ENCODE assay signal across 8 cellular contexts in the genomic region with DNA sequence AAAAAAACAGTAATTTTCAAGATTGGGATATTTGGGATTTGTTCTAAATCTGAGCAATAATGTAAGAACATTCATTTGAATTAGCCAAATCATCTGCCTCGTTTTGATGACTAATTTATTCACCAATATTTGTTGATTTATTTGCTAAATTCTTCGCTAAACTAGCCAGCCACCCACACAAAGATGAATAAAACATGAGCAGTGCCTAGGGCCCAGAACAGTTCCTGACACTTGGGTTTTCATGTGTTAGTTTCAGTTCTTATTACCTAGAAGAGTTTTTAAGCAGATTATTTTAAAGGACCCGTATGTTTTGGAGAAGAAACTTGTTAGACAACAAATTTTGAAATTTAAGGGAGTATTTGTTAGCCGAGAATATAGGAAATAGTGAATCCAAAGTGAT. TPM values are rescaled to one million over a fixed set of nuclear protein-coding genes. Genes with fewer than 3 reads are reported as not detected.
DNase-seq lines count a peak whose midpoint lies in the region; ATAC-seq and TF ChIP-seq lines count a peak whose summit lies in the region.

No MANE protein-coding gene starts in this region.

- peak overlapping the region; percentile 94 for H3K9ac ChIP-seq in skeletal muscle satellite cell (ENCODE audit: low read depth, low read length)

- no peaks in the 10 kb centered on the region for H3K36me3 ChIP-seq in skeletal muscle satellite cell (ENCODE audit: insufficient read depth, low read length)

- no peaks in the 10 kb centered on the region for H3K4me1 ChIP-seq in right cardiac atrium (ENCODE audit: control insufficient read depth, insufficient read depth, low read length)
- peaks cover 21% of the 10 kb centered on the region for H3K4me1 ChIP-seq in skeletal muscle satellite cell (ENCODE audit: control insufficient read depth, insufficient read depth, low read length)

- peak overlapping the region; percentile 85 for H3K4me2 ChIP-seq in skeletal muscle satellite cell (ENCODE audit: low read length)

- CTCF ChIA-PET in CD4-positive, alpha-beta T cell (lab: Charles Lee): no interaction called here
- CTCF ChIA-PET in activated CD8-positive, alpha-beta T cell treated with anti-CD3 and anti-CD28 coated beads, Interleukin-2, amount 10 ng/mL, durations not matched to agents 7 days and 5 days (lab: Charles Lee): interaction anchor here (0.7 to 1.4 kb wide), 3 partner anchors 58 to 82 kb away, joined by 3 to 5 read pairs (median 3); a partner anchor contains a TSS

- H3K4me3 ChIP-seq in right cardiac atrium (ENCODE audit: low read length) (peak overlapping the region; percentile 89), skeletal muscle satellite cell (ENCODE audit: low read length) (peak overlapping the region; percentile 82)

- 17% methylated on average over 4 of the region's 4 CpGs for WGBS in right cardiac atrium

- no peak for DNase-seq in CD4-positive, alpha-beta T cell
- peak; percentile 12 for DNase-seq in GM19238 (ENCODE audit: insufficient read length, low spot score)
- DNase-seq in activated CD8-positive, alpha-beta T cell treated with anti-CD3 and anti-CD28 coated beads, Interleukin-2, amount 10 ng/mL, durations not matched to agents 7 days and 5 days: peak; percentile 31
- no peak for DNase-seq in right cardiac atrium
- DNase-seq in NCI-H2029 (lab: John Stamatoyannopoulos, UW): no peak

- H3K9me3 ChIP-seq in CD4-positive, alpha-beta T cell (ENCODE audit: control insufficient read depth, low read length): no peaks in the 10 kb centered on the region
- no peaks in the 10 kb centered on the region for H3K9me3 ChIP-seq in right cardiac atrium (ENCODE audit: control insufficient read depth, low read length)
- H3K9me3 ChIP-seq in skeletal muscle satellite cell (replicated peaks; ENCODE audit: low read length): no peaks in the 10 kb centered on the region

- H3K9me3 Mint-ChIP-seq in CD4-positive, alpha-beta T cell: no peaks in the 10 kb centered on the region
- no peaks in the 10 kb centered on the region for H3K9me3 Mint-ChIP-seq in activated CD8-positive, alpha-beta T cell treated with anti-CD3 and anti-CD28 coated beads, Interleukin-2, amount 10 ng/mL, durations not matched to agents 7 days and 5 days (ENCODE audit: insufficient read depth)

- ATAC-seq in CD4-positive, alpha-beta T cell (ENCODE audit: poor library complexity): no peak
- ATAC-seq in HG03460 (IDR thresholded peaks at IDR 0.05; ENCODE audit: unreplicated experiment): peak; percentile 43
- no peak for ATAC-seq in activated CD8-positive, alpha-beta T cell treated with anti-CD3 and anti-CD28 coated beads, Interleukin-2, amount 10 ng/mL, durations not matched to agents 7 days and 5 days
- ATAC-seq in right cardiac atrium: no peak
- no peak for ATAC-seq in esophagus mucosa

- POLR2A ChIA-PET in CD4-positive, alpha-beta T cell (lab: Charles Lee): interaction anchor here (6.1 kb wide), 1 partner anchor 82 kb away, joined by 60 read pairs; a partner anchor contains a TSS
- POLR2A ChIA-PET in activated CD8-positive, alpha-beta T cell treated with anti-CD3 and anti-CD28 coated beads, Interleukin-2, amount 10 ng/mL, durations not matched to agents 7 days and 5 days (lab: Charles Lee): interaction anchor here (3.2 kb wide), 1 partner anchor 82 kb away, joined by 16 read pairs; a partner anchor contains a TSS

- H3K36me3 Mint-ChIP-seq in CD4-positive, alpha-beta T cell (ENCODE audit: low read depth): peaks cover 16% of the 10 kb centered on the region
- H3K36me3 Mint-ChIP-seq in activated CD8-positive, alpha-beta T cell treated with anti-CD3 and anti-CD28 coated beads, Interleukin-2, amount 10 ng/mL, durations not matched to agents 7 days and 5 days (ENCODE audit: low read depth): peaks cover 14% of the 10 kb centered on the region

- intact Hi-C loops in CD4-positive, alpha-beta T cell (cut with DNase I, micrococcal nuclease): loop anchor here in 1 of 2 experiments (5.0 to 10.0 kb wide), 2 partner anchors 84 to 232 kb away; a partner anchor contains a TSS
- intact Hi-C loops in right cardiac atrium (cut with DNase I): loop anchor here in 3 of 4 donors (5.0 to 10.0 kb wide), 3 partner anchors 79 to 84 kb away; a partner anchor contains a TSS

- peak overlapping the region; percentile 79 for H3K27ac ChIP-seq in CD4-positive, alpha-beta T cell (ENCODE audit: low read depth, low read length)
- H3K27ac ChIP-seq in right cardiac atrium (ENCODE audit: low read length): no peak overlapping the region

- no peaks in the 10 kb centered on the region for H3K27me3 Mint-ChIP-seq in CD4-positive, alpha-beta T cell
- H3K27me3 Mint-ChIP-seq in activated CD8-positive, alpha-beta T cell treated with anti-CD3 and anti-CD28 coated beads, Interleukin-2, amount 10 ng/mL, durations not matched to agents 7 days and 5 days (ENCODE audit: low read depth): peaks cover 5% of the 10 kb centered on the region

- H3K4me3 Mint-ChIP-seq in CD4-positive, alpha-beta T cell: peak overlapping the region; percentile 92
- H3K4me3 Mint-ChIP-seq in activated CD8-positive, alpha-beta T cell treated with anti-CD3 and anti-CD28 coated beads, Interleukin-2, amount 10 ng/mL, durations not matched to agents 7 days and 5 days: peak overlapping the region; percentile 88

- peak overlapping the region; percentile 90 for H3K27ac Mint-ChIP-seq in CD4-positive, alpha-beta T cell
- H3K27ac Mint-ChIP-seq in activated CD8-positive, alpha-beta T cell treated with anti-CD3 and anti-CD28 coated beads, Interleukin-2, amount 10 ng/mL, durations not matched to agents 7 days and 5 days: peak overlapping the region; percentile 87

- TF ChIP-seq CTCF in CD4-positive, alpha-beta T cell (IDR thresholded peaks at IDR 0.05): no peak

- peaks cover 57% of the 10 kb centered on the region for H3K4me1 Mint-ChIP-seq in CD4-positive, alpha-beta T cell (ENCODE audit: low read depth)
- H3K4me1 Mint-ChIP-seq in activated CD8-positive, alpha-beta T cell treated with anti-CD3 and anti-CD28 coated beads, Interleukin-2, amount 10 ng/mL, durations not matched to agents 7 days and 5 days (ENCODE audit: low read depth): peaks cover 36% of the 10 kb centered on the region

- H3K27me3 ChIP-seq in CD4-positive, alpha-beta T cell (ENCODE audit: control insufficient read depth, insufficient read depth, low read length): no peaks in the 10 kb centered on the region
- no peaks in the 10 kb centered on the region for H3K27me3 ChIP-seq in right cardiac atrium (ENCODE audit: control insufficient read depth, insufficient read depth)
- no peaks in the 10 kb centered on the region for H3K27me3 ChIP-seq in skeletal muscle satellite cell (ENCODE audit: control insufficient read depth, insufficient read depth, low read length)

RNA-seq across cellular contexts. Expression of a gene that starts 1.5 kb away (rescaled TPM):
- total RNA-seq in CD4-positive, alpha-beta T cell: 10 to 100 TPM; 24.3 to 26.4 TPM
- total RNA-seq in activated CD8-positive, alpha-beta T cell treated with anti-CD3 and anti-CD28 coated beads, Interleukin-2, amount 10 ng/mL, durations not matched to agents 7 days and 5 days: 10 to 100 TPM; 68.6 to 69.4 TPM
- 10 to 100 TPM; 21.0 to 36.2 (median 29.7) TPM for total RNA-seq in right cardiac atrium
- polyA plus RNA-seq in right cardiac atrium: 8.9 TPM
- total RNA-seq in skeletal muscle satellite cell (2012; rRNA removed): 24.5 and 35.2 TPM in 2 replicates
- total RNA-seq in esophagus mucosa: 26.9 TPM

Comparison
In these comparisons a context has a peak if more than half of its experiments do, and no peak if none do; other contexts are left out.
1. DNase-seq: peak in GM19238 (single experiment) and activated CD8-positive, alpha-beta T cell treated with anti-CD3 and anti-CD28 coated beads, Interleukin-2, amount 10 ng/mL, durations not matched to agents 7 days and 5 days (single experiment); none in CD4-positive, alpha-beta T cell (0 of 10), right cardiac atrium (0 of 3) and NCI-H2029 (single experiment).